34 cellular contexts compared by ENCODE assay signal in genomic region chr3:132187746-132188145, GRCh38.
"Had no signal": no experiment of that assay in that cellular context is flagged by ENCODE, and none has a peak within 500 bp of the region (broad histone marks: within the 10 kb centered on the region; RNA-seq: fewer than 3 reads in every experiment).

No MANE protein-coding gene starts in this region.

- DNase-seq: activated B cell treated with CpG ODN at 0.5 μM for 24 hours; activated CD4-positive, alpha-beta memory T cell treated with anti-CD3 and anti-CD28 coated beads for 36 hours; activated CD4-positive, alpha-beta T cell treated with anti-CD3 and anti-CD28 coated beads for 4 hours; activated CD4-positive, alpha-beta T cell treated with anti-CD3 and anti-CD28 coated beads, Interleukin-2, amount 10 ng/mL, durations not matched to agents 24 days and 14 days; activated CD4-positive, alpha-beta T cell treated with anti-CD3 and anti-CD28 coated beads, Interleukin-2, amount 50 U/mL, for 1 hour; activated CD4-positive, alpha-beta T cell treated with anti-CD3 and anti-CD28 coated beads, Interleukin-2, amount 50 U/mL, for 4 hours; activated CD4-positive, CD25-positive, alpha-beta regulatory T cell treated with anti-CD3 and anti-CD28 coated beads, Interleukin-2, amount 50 U/mL, for 72 hours; activated CD8-positive, alpha-beta memory T cell treated with anti-CD3 and anti-CD28 coated beads, Interleukin-2, amount 50 U/mL, for 4 hours; activated CD8-positive, alpha-beta T cell treated with anti-CD3 and anti-CD28 coated beads for 36 hours; activated effector memory CD4-positive, alpha-beta T cell treated with Interleukin-2 at 50 U/mL for 16 hours; activated gamma-delta T cell; activated naive CD4-positive, alpha-beta T cell treated with anti-CD3 and anti-CD28 coated beads, Interleukin-2, amount 10 ng/mL, durations not matched to agents 7 days and 5 days; activated naive CD4-positive, alpha-beta T cell treated with Interleukin-2 at 50 U/mL for 16 hours; activated naive CD8-positive, alpha-beta T cell treated with anti-CD3 and anti-CD28 coated beads, Interleukin-2, amount 10 ng/mL, durations not matched to agents 7 days and 5 days; activated naive CD8-positive, alpha-beta T cell treated with anti-CD3 and anti-CD28 coated beads, Interleukin-2, amount 50 U/mL, for 24 hours; activated T-cell treated with anti-CD3 and anti-CD28 coated beads for 4 hours; activated T-cell treated with anti-CD3 and anti-CD28 coated beads, Interleukin-2, amount 50 U/mL, for 24 hours; activated T-cell treated with anti-CD3 and anti-CD28 coated beads, Interleukin-2, amount 50 U/mL, for 48 hours; amygdala; anterior cingulate cortex; caudate nucleus; cerebellar nuclear complex; colonic mucosa; T-helper 2 cell; T-helper 9 cell had no signal

- H3K4me3 ChIP-seq: ascending aorta, cardiac muscle cell, colonic mucosa had no signal

- H3K9me3 ChIP-seq: ascending aorta, colonic mucosa had no signal

- H3K27ac ChIP-seq: ascending aorta, cardiac muscle cell, colonic mucosa, VCaP had no signal

- H3K27me3 ChIP-seq: ascending aorta, cardiac muscle cell, colonic mucosa had no signal

- H3K4me1 Mint-ChIP-seq: activated B cell treated with CpG ODN at 0.5 μM for 24 hours; activated CD4-positive, alpha-beta T cell treated with anti-CD3 and anti-CD28 coated beads, Interleukin-2, amount 10 ng/mL, durations not matched to agents 24 days and 14 days; activated naive CD4-positive, alpha-beta T cell treated with anti-CD3 and anti-CD28 coated beads, Interleukin-2, amount 10 ng/mL, durations not matched to agents 7 days and 5 days; activated naive CD4-positive, alpha-beta T cell treated with anti-CD3 and anti-CD28 coated beads, Interleukin-2, amount 50 U/mL, for 24 hours; activated naive CD8-positive, alpha-beta T cell treated with anti-CD3 and anti-CD28 coated beads, Interleukin-2, amount 10 ng/mL, durations not matched to agents 7 days and 5 days; activated naive CD8-positive, alpha-beta T cell treated with anti-CD3 and anti-CD28 coated beads, Interleukin-2, amount 50 U/mL, for 24 hours; central memory CD8-positive, alpha-beta T cell had no signal

- H3K36me3 ChIP-seq: ascending aorta, cardiac muscle cell, colonic mucosa had no signal

- H3K4me3 Mint-ChIP-seq: activated B cell treated with CpG ODN at 0.5 μM for 24 hours; activated CD4-positive, alpha-beta memory T cell treated with anti-CD3 and anti-CD28 coated beads for 36 hours; activated CD4-positive, alpha-beta T cell treated with anti-CD3 and anti-CD28 coated beads, Interleukin-2, amount 10 ng/mL, durations not matched to agents 24 days and 14 days; activated CD8-positive, alpha-beta T cell treated with anti-CD3 and anti-CD28 coated beads for 36 hours; activated naive CD4-positive, alpha-beta T cell treated with anti-CD3 and anti-CD28 coated beads, Interleukin-2, amount 10 ng/mL, durations not matched to agents 7 days and 5 days; activated naive CD4-positive, alpha-beta T cell treated with anti-CD3 and anti-CD28 coated beads, Interleukin-2, amount 50 U/mL, for 24 hours; activated naive CD8-positive, alpha-beta T cell; activated naive CD8-positive, alpha-beta T cell treated with anti-CD3 and anti-CD28 coated beads, Interleukin-2, amount 10 ng/mL, durations not matched to agents 7 days and 5 days; activated naive CD8-positive, alpha-beta T cell treated with anti-CD3 and anti-CD28 coated beads, Interleukin-2, amount 50 U/mL, for 24 hours; activated T-cell treated with anti-CD3 and anti-CD28 coated beads, Interleukin-2, amount 50 U/mL, for 24 hours; brain; central memory CD8-positive, alpha-beta T cell; T-helper 2 cell treated with Interferon-gamma antibody and Interleukin-4, amounts not matched to agents 5 μg/mL and 100 μg/mL, for 36 hours had no signal

- H3K36me3 Mint-ChIP-seq: activated CD4-positive, alpha-beta memory T cell treated with anti-CD3 and anti-CD28 coated beads for 36 hours; activated naive CD4-positive, alpha-beta T cell treated with anti-CD3 and anti-CD28 coated beads, Interleukin-2, amount 10 ng/mL, durations not matched to agents 7 days and 5 days; activated naive CD4-positive, alpha-beta T cell treated with anti-CD3 and anti-CD28 coated beads, Interleukin-2, amount 50 U/mL, for 24 hours; activated naive CD8-positive, alpha-beta T cell; activated naive CD8-positive, alpha-beta T cell treated with anti-CD3 and anti-CD28 coated beads, Interleukin-2, amount 10 ng/mL, durations not matched to agents 7 days and 5 days; brain had no signal

- H3K9me3 Mint-ChIP-seq: activated B cell treated with CpG ODN at 0.5 μM for 24 hours; activated CD4-positive, alpha-beta memory T cell treated with anti-CD3 and anti-CD28 coated beads for 36 hours; activated CD4-positive, alpha-beta T cell treated with anti-CD3 and anti-CD28 coated beads, Interleukin-2, amount 10 ng/mL, durations not matched to agents 24 days and 14 days; activated CD8-positive, alpha-beta T cell treated with anti-CD3 and anti-CD28 coated beads for 36 hours; activated naive CD4-positive, alpha-beta T cell treated with anti-CD3 and anti-CD28 coated beads, Interleukin-2, amount 10 ng/mL, durations not matched to agents 7 days and 5 days; activated naive CD4-positive, alpha-beta T cell treated with anti-CD3 and anti-CD28 coated beads, Interleukin-2, amount 50 U/mL, for 24 hours; activated naive CD8-positive, alpha-beta T cell treated with anti-CD3 and anti-CD28 coated beads, Interleukin-2, amount 10 ng/mL, durations not matched to agents 7 days and 5 days; activated naive CD8-positive, alpha-beta T cell treated with anti-CD3 and anti-CD28 coated beads, Interleukin-2, amount 50 U/mL, for 24 hours; activated T-cell treated with anti-CD3 and anti-CD28 coated beads, Interleukin-2, amount 50 U/mL, for 24 hours; activated T-helper 2 cell treated with anti-CD3 and anti-CD28 coated beads, Interferon-gamma antibody, Interleukin-2, Interleukin-4, amounts not matched to agents 10 μg/mL and 5 μg/mL and 100 μg/mL, durations not matched to agents 14 hours and 24 hours and 36 hours; brain; central memory CD8-positive, alpha-beta T cell; T-helper 2 cell treated with Interferon-gamma antibody and Interleukin-4, amounts not matched to agents 5 μg/mL and 100 μg/mL, for 36 hours had no signal

- H3K27ac Mint-ChIP-seq: activated B cell treated with CpG ODN at 0.5 μM for 24 hours; activated CD4-positive, alpha-beta memory T cell treated with anti-CD3 and anti-CD28 coated beads for 36 hours; activated CD4-positive, alpha-beta T cell treated with anti-CD3 and anti-CD28 coated beads, Interleukin-2, amount 10 ng/mL, durations not matched to agents 24 days and 14 days; activated CD8-positive, alpha-beta T cell treated with anti-CD3 and anti-CD28 coated beads for 36 hours; activated naive CD4-positive, alpha-beta T cell treated with anti-CD3 and anti-CD28 coated beads, Interleukin-2, amount 10 ng/mL, durations not matched to agents 7 days and 5 days; activated naive CD4-positive, alpha-beta T cell treated with anti-CD3 and anti-CD28 coated beads, Interleukin-2, amount 50 U/mL, for 24 hours; activated naive CD8-positive, alpha-beta T cell; activated naive CD8-positive, alpha-beta T cell treated with anti-CD3 and anti-CD28 coated beads, Interleukin-2, amount 10 ng/mL, durations not matched to agents 7 days and 5 days; activated naive CD8-positive, alpha-beta T cell treated with anti-CD3 and anti-CD28 coated beads, Interleukin-2, amount 50 U/mL, for 24 hours; activated T-cell treated with anti-CD3 and anti-CD28 coated beads, Interleukin-2, amount 50 U/mL, for 24 hours; activated T-helper 2 cell treated with anti-CD3 and anti-CD28 coated beads, Interferon-gamma antibody, Interleukin-2, Interleukin-4, amounts not matched to agents 10 μg/mL and 5 μg/mL and 100 μg/mL, durations not matched to agents 14 hours and 24 hours and 36 hours; brain; T-helper 2 cell treated with Interferon-gamma antibody and Interleukin-4, amounts not matched to agents 5 μg/mL and 100 μg/mL, for 36 hours had no signal

- H3K27me3 Mint-ChIP-seq: activated CD8-positive, alpha-beta T cell treated with anti-CD3 and anti-CD28 coated beads for 36 hours had no signal

- ATAC-seq: activated CD8-positive, alpha-beta T cell treated with anti-CD3 and anti-CD28 coated beads for 36 hours; activated naive CD8-positive, alpha-beta T cell treated with anti-CD3 and anti-CD28 coated beads, Interleukin-2, amount 50 U/mL, for 24 hours had no signal

- H3K4me1 ChIP-seq: ascending aorta, colonic mucosa had no signal
